28 cellular contexts compared by ENCODE assay signal in genomic region chr4:17967078-17967477, GRCh38.
"Had no signal": no experiment of that assay in that cellular context is flagged by ENCODE, and none has a peak within 500 bp of the region (broad histone marks: within the 10 kb centered on the region; RNA-seq: fewer than 3 reads in every experiment).

No MANE protein-coding gene starts in this region.

- H3K27me3 Mint-ChIP-seq: stimulated activated memory B cell treated with anti-CD40 and anti-IgM and Interleukin-4, amounts not matched to agents 10 μg/mL and 1 μg/mL and 100 μg/mL, for 72 hours; stimulated activated naive B cell treated with anti-CD40 and anti-IgM and Interleukin-4, amounts not matched to agents 10 μg/mL and 1 μg/mL and 100 μg/mL, for 72 hours; stimulated activated naive CD8-positive, alpha-beta T cell treated with anti-CD3 and anti-CD28 coated beads, Interleukin-15, amount 100 ng/mL, for 72 hours; stimulated activated naive CD8-positive, alpha-beta T cell treated with anti-CD3 and anti-CD28 coated beads, Interleukin-15, Interleukin-2, amounts not matched to agents 100 ng/mL and 50 ng/mL, for 24 hours; type B pancreatic cell had no signal

- H3K4me3 ChIP-seq: stomach, suprapubic skin, testis, thoracic aorta, thyroid gland, tibial artery, tibial nerve, transverse colon, upper lobe of left lung, upper lobe of right lung, uterus, vagina had no signal

- H3K4me3 Mint-ChIP-seq: stimulated activated effector memory CD8-positive, alpha-beta T cell treated with anti-CD3 and anti-CD28 coated beads, Interleukin-12 subunit alpha, Interleukin-12 subunit beta, amount 100 ng/mL, for 72 hours; stimulated activated memory B cell treated with anti-CD40 and anti-IgM and Interleukin-4, amounts not matched to agents 10 μg/mL and 1 μg/mL and 100 μg/mL, for 72 hours; stimulated activated naive B cell treated with anti-CD40 and anti-IgM and Interleukin-4, amounts not matched to agents 10 μg/mL and 1 μg/mL and 100 μg/mL, for 72 hours; stimulated activated naive CD8-positive, alpha-beta T cell treated with anti-CD3 and anti-CD28 coated beads, Interleukin-15, amount 100 ng/mL, for 72 hours; stimulated activated naive CD8-positive, alpha-beta T cell treated with anti-CD3 and anti-CD28 coated beads, Interleukin-15, Interleukin-2, amounts not matched to agents 100 ng/mL and 50 ng/mL, for 24 hours; type B pancreatic cell had no signal

- H3K9me3 Mint-ChIP-seq: stimulated activated effector memory CD8-positive, alpha-beta T cell treated with anti-CD3 and anti-CD28 coated beads, Interleukin-12 subunit alpha, Interleukin-12 subunit beta, amount 100 ng/mL, for 72 hours; stimulated activated memory B cell treated with anti-CD40 and anti-IgM and Interleukin-4, amounts not matched to agents 10 μg/mL and 1 μg/mL and 100 μg/mL, for 72 hours; stimulated activated naive B cell treated with anti-CD40 and anti-IgM and Interleukin-4, amounts not matched to agents 10 μg/mL and 1 μg/mL and 100 μg/mL, for 72 hours; stimulated activated naive CD8-positive, alpha-beta T cell treated with anti-CD3 and anti-CD28 coated beads, Interleukin-15, amount 100 ng/mL, for 72 hours; stimulated activated naive CD8-positive, alpha-beta T cell treated with anti-CD3 and anti-CD28 coated beads, Interleukin-15, Interleukin-2, amounts not matched to agents 100 ng/mL and 50 ng/mL, for 24 hours; type B pancreatic cell had no signal

- FAIRE-seq: urothelium cell line had no signal

- H3K27ac Mint-ChIP-seq: stimulated activated effector memory CD8-positive, alpha-beta T cell treated with anti-CD3 and anti-CD28 coated beads, Interleukin-12 subunit alpha, Interleukin-12 subunit beta, amount 100 ng/mL, for 72 hours; stimulated activated memory B cell treated with anti-CD40 and anti-IgM and Interleukin-4, amounts not matched to agents 10 μg/mL and 1 μg/mL and 100 μg/mL, for 72 hours; stimulated activated naive B cell treated with anti-CD40 and anti-IgM and Interleukin-4, amounts not matched to agents 10 μg/mL and 1 μg/mL and 100 μg/mL, for 72 hours; stimulated activated naive CD8-positive, alpha-beta T cell treated with anti-CD3 and anti-CD28 coated beads, Interleukin-15, amount 100 ng/mL, for 72 hours; stimulated activated naive CD8-positive, alpha-beta T cell treated with anti-CD3 and anti-CD28 coated beads, Interleukin-15, Interleukin-2, amounts not matched to agents 100 ng/mL and 50 ng/mL, for 24 hours; type B pancreatic cell had no signal

- ATAC-seq: stimulated activated effector memory CD8-positive, alpha-beta T cell treated with anti-CD3 and anti-CD28 coated beads, Interleukin-12 subunit alpha, Interleukin-12 subunit beta, amount 100 ng/mL, for 72 hours; stimulated activated memory B cell treated with anti-CD40 and anti-IgM and Interleukin-4, amounts not matched to agents 10 μg/mL and 1 μg/mL and 100 μg/mL, for 72 hours; stimulated activated naive CD8-positive, alpha-beta T cell treated with anti-CD3 and anti-CD28 coated beads, Interleukin-15, amount 100 ng/mL, for 72 hours; stimulated activated naive CD8-positive, alpha-beta T cell treated with anti-CD3 and anti-CD28 coated beads, Interleukin-15, Interleukin-2, amounts not matched to agents 100 U/mL and 50 U/mL, for 24 hours; upper lobe of right lung had no signal

- H3K4me1 ChIP-seq: testis, thyroid gland, tibial artery, tibial nerve, transverse colon, upper lobe of right lung, uterus, vagina had no signal

- H3K9me3 ChIP-seq: stomach, suprapubic skin, testis, thoracic aorta, thyroid gland, tibial artery, tibial nerve, transverse colon, upper lobe of left lung, upper lobe of right lung, uterus, vagina had no signal

- H3K27me3 ChIP-seq: stomach, suprapubic skin, testis, thyroid gland, tibial artery, tibial nerve, transverse colon, upper lobe of left lung, upper lobe of right lung, uterus, vagina had no signal

- DNase-seq: stimulated activated CD4-positive, alpha-beta T cell treated with anti-CD3 and anti-CD28 coated beads, Interleukin-2, amount 100 ng/mL, for 48 hours; stimulated activated CD4-positive, alpha-beta T cell treated with anti-CD3 and anti-CD28 coated beads, Interleukin-4, amount 100 ng/mL, for 1 hour; stimulated activated CD4-positive, alpha-beta T cell treated with anti-CD3 and anti-CD28 coated beads, Interleukin-4, amount 100 ng/mL, for 24 hours; stimulated activated CD4-positive, alpha-beta T cell treated with anti-CD3 and anti-CD28 coated beads, Interleukin-4, amount 100 ng/mL, for 4 hours; stimulated activated CD8-positive, alpha-beta memory T cell treated with anti-CD3 and anti-CD28 coated beads, Interleukin-4, amount 100 ng/mL, for 48 hours; stimulated activated naive B cell treated with anti-CD40 and anti-IgM and Interleukin-4, amounts not matched to agents 10 μg/mL and 1 μg/mL and 100 μg/mL, for 72 hours; stimulated activated naive CD4-positive, alpha-beta T cell; stimulated activated naive CD8-positive, alpha-beta T cell treated with anti-CD3 and anti-CD28 coated beads, Interleukin-15, amount 100 ng/mL, for 72 hours; stimulated activated naive CD8-positive, alpha-beta T cell treated with anti-CD3 and anti-CD28 coated beads, Interleukin-15, Interleukin-2, amounts not matched to agents 100 U/mL and 50 U/mL, for 24 hours; stomach; substantia nigra; testis; thyroid gland; tibial artery; transverse colon; trophoblast cell; upper lobe of left lung; upper lobe of right lung; uterus had no signal

- H3K27ac ChIP-seq: stomach, suprapubic skin, testis, thoracic aorta, thyroid gland, tibial artery, tibial nerve, transverse colon, upper lobe of left lung, upper lobe of right lung, uterus, vagina had no signal

- H3K36me3 ChIP-seq: stomach, suprapubic skin, thoracic aorta, thyroid gland, tibial artery, tibial nerve, upper lobe of left lung, upper lobe of right lung, uterus, vagina had no signal

- H3K4me1 Mint-ChIP-seq: stimulated activated effector memory CD8-positive, alpha-beta T cell treated with anti-CD3 and anti-CD28 coated beads, Interleukin-12 subunit alpha, Interleukin-12 subunit beta, amount 100 ng/mL, for 72 hours; stimulated activated memory B cell treated with anti-CD40 and anti-IgM and Interleukin-4, amounts not matched to agents 10 μg/mL and 1 μg/mL and 100 μg/mL, for 72 hours; stimulated activated naive CD8-positive, alpha-beta T cell treated with anti-CD3 and anti-CD28 coated beads, Interleukin-15, amount 100 ng/mL, for 72 hours had no signal
